In genomic region chr10:12444981-12445700, GRCh38 we compare ENCODE assay signal across 23 cellular contexts.
DNase-seq lines count a peak whose midpoint lies in the region; ATAC-seq, FAIRE-seq and TF ChIP-seq lines count a peak whose summit lies in the region.
"Had no signal": no experiment of that assay in that cellular context is flagged by ENCODE, and none has a peak within 500 bp of the region (broad histone marks: within the 10 kb centered on the region; RNA-seq: fewer than 3 reads in every experiment).

No MANE protein-coding gene starts in this region.

- H3K36me3 ChIP-seq in muscle layer of colon (ENCODE audit: insufficient read depth, low read length): no peaks in the 10 kb centered on the region
- H3K36me3 ChIP-seq: HAP-1, heart left ventricle had no signal

- peak; percentile 32 for FAIRE-seq in A549 (lab: Jason Lieb, UNC)
- FAIRE-seq: kidney had no signal

- H3K9me3 ChIP-seq in A549 (no peaks in the 10 kb centered on the region), muscle layer of colon (ENCODE audit: low read length) (no peaks in the 10 kb centered on the region)
- H3K9me3 ChIP-seq: HAP-1, heart left ventricle, testis had no signal

- DNase-seq in A549 (ENCODE audit: low read depth in 1 of 2, low spot score in 1 of 2): no peak
- DNase-seq in LNCaP clone FGC (ENCODE audit: low read depth): peak; percentile 1
- DNase-seq in choroid plexus epithelial cell (ENCODE audit: low read depth): peak; percentile 11
- no peak for DNase-seq in T-helper 2 cell
- DNase-seq: activated CD8-positive, alpha-beta memory T cell treated with anti-CD3 and anti-CD28 coated beads, Interleukin-2, amount 10 ng/mL, durations not matched to agents 7 days and 5 days; activated gamma-delta T cell treated with Interleukin-2 at 50 U/mL for 16 hours; amygdala; cerebellar nuclear complex; DMS79; heart left ventricle; kidney; NCI-H1048; NCI-H2081 treated with DMSO at 0.1 percent for 48 hours; NCI-H524; SHP77 had no signal

- TF ChIP-seq CTCF in A549 (IDR thresholded peaks at IDR 0.05): no peak
- TF ChIP-seq CTCF in LNCaP clone FGC (IDR thresholded peaks at IDR 0.05; ENCODE audit: control insufficient read depth, extremely low read depth, insufficient read depth): no peak
- no peak for TF ChIP-seq CTCF in choroid plexus epithelial cell (conservative IDR thresholded peaks at IDR 0.05; ENCODE audit: low read depth, low read length)

- ATAC-seq in A549 (no peak), GM21825 (IDR thresholded peaks at IDR 0.05; ENCODE audit: unreplicated experiment) (no peak), HG02938 (IDR thresholded peaks at IDR 0.05; ENCODE audit: unreplicated experiment) (no peak), GM21515 (IDR thresholded peaks at IDR 0.05; ENCODE audit: unreplicated experiment) (no peak)
- ATAC-seq: activated CD4-positive, CD25-positive, alpha-beta regulatory T cell treated with anti-CD3 and anti-CD28 coated beads, Interleukin-2, amount 50 U/mL, for 24 hours; activated CD8-positive, alpha-beta memory T cell treated with anti-CD3 and anti-CD28 coated beads, Interleukin-2, amount 10 ng/mL, durations not matched to agents 7 days and 5 days; heart left ventricle had no signal

- no peak overlapping the region for H3K4me2 ChIP-seq in A549
- H3K4me2 ChIP-seq: KMS-11 had no signal

- peaks cover 8% of the 10 kb centered on the region; the same call in 2 of the 3 replicates for H3K4me1 ChIP-seq in A549
- peaks cover 29% of the 10 kb centered on the region for H3K4me1 ChIP-seq in muscle layer of colon (ENCODE audit: insufficient read depth, low read length)

- no peak overlapping the region for H3K4me3 ChIP-seq in A549
- H3K4me3 ChIP-seq in LNCaP clone FGC (ENCODE audit: low read depth, low read length): no peak overlapping the region
- H3K4me3 ChIP-seq in choroid plexus epithelial cell (ENCODE audit: low read depth, low read length): no peak overlapping the region
- H3K4me3 ChIP-seq in muscle layer of colon (ENCODE audit: low read depth in 1 of 2, low read length in 2 of 2): no peak overlapping the region
- H3K4me3 ChIP-seq: HAP-1, heart left ventricle, testis had no signal

- H3K27me3 ChIP-seq in muscle layer of colon (ENCODE audit: control insufficient read depth in 1 of 2, insufficient read depth in 2 of 2, low read length in 2 of 2): no peaks in the 10 kb centered on the region
- H3K27me3 ChIP-seq: heart left ventricle, testis had no signal

- POLR2A ChIA-PET in A549 (lab: Yijun Ruan, JAX): no interaction called here

- CTCF ChIA-PET in A549 (lab: Yijun Ruan, JAX): no interaction called here

- WGBS in A549 (ENCODE audit: missing lambda C conversion rate): 84% methylated on average over 6 of the region's 6 CpGs

- H3K9ac ChIP-seq in muscle layer of colon (ENCODE audit: low read length): no peak overlapping the region
- H3K9ac ChIP-seq: KMS-11 had no signal

- no peak for TF ChIP-seq EP300 in A549 (IDR thresholded peaks at IDR 0.05)

- H3K27ac ChIP-seq in A549 (no peak overlapping the region), muscle layer of colon (ENCODE audit: low read depth, low read length) (peak overlapping the region; percentile 42)
- H3K27ac ChIP-seq: KMS-11 had no signal

- TF ChIP-seq RAD21 in A549 (conservative IDR thresholded peaks at IDR 0.05 in 1 of 2, IDR thresholded peaks at IDR 0.05 in 1 of 2): no peak

- TF ChIP-seq POLR2A in A549 (IDR thresholded peaks at IDR 0.05; ENCODE audit: low read length): no peak

TF ChIP-seq in A549, 52 proteins besides CTCF, POLR2A, EP300 and RAD21:
- TF ChIP-seq SREBF2 (IDR thresholded peaks at IDR 0.05) (no peak), EHMT2 (IDR thresholded peaks at IDR 0.05; ENCODE audit: low read depth) (peak; percentile 61; the same call in 1 of the 2 replicates)

Comparison
In these comparisons a context has a peak if more than half of its experiments do, and no peak if none do; other contexts are left out.
1. DNase-seq: peak in LNCaP clone FGC (single experiment) and choroid plexus epithelial cell (single experiment); none in A549 (0 of 2) and T-helper 2 cell (0 of 5).